10 cellular contexts compared by ENCODE assay signal in the genomic region with DNA sequence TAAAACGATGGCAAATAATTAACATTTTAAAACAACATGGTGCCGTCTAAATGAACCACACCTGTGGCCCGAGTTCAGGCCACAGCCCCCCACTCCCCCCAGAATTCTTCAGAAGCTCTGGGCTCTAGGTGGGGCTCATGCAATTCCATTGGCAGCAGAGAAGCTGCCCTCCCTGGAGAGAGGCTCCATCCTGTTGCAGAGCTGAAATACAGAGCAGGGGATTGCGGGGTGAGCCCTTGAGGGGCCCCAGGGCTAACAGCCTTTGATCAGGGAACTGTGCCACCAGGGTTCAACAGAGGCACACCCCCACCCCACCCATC.
DNase-seq lines count a peak whose midpoint lies in the region; ATAC-seq and TF ChIP-seq lines count a peak whose summit lies in the region.
"Had no signal": no experiment of that assay in that cellular context is flagged by ENCODE, and none has a peak within 500 bp of the region (broad histone marks: within the 10 kb centered on the region; RNA-seq: fewer than 3 reads in every experiment).

No MANE protein-coding gene starts in this region.

- peaks cover 28% of the 10 kb centered on the region for H3K4me1 ChIP-seq in OCI-LY7 (ENCODE audit: insufficient read depth, low read length, poor library complexity, severe bottlenecking)
- H3K4me1 ChIP-seq in endodermal cell (ENCODE audit: control insufficient read depth, insufficient read depth, low read length) = peaks cover 4% of the 10 kb centered on the region
- peaks cover 18% of the 10 kb centered on the region for H3K4me1 ChIP-seq in parathyroid adenoma

- 83 to 87% methylated on average over 3 to 4 of the region's 4 CpGs for WGBS in endodermal cell (ENCODE audit: insufficient coverage in 1 of 2, insufficient read length in 1 of 2), 2 experiments

- H3K4me3 ChIP-seq in OCI-LY7 (ENCODE audit: low read depth, low read length, poor library complexity, severe bottlenecking) = no peak overlapping the region
- H3K4me3 ChIP-seq in endodermal cell (ENCODE audit: low read length) = no peak overlapping the region
- H3K4me3 ChIP-seq in parathyroid adenoma (ENCODE audit: low read depth, low read length) = no peak overlapping the region

- no peaks in the 10 kb centered on the region for H3K9me2 ChIP-seq in OCI-LY7 (ENCODE audit: insufficient read depth, low read length)

- H3K27ac ChIP-seq in OCI-LY7 (ENCODE audit: low read depth, low read length, poor library complexity, severe bottlenecking) = no peak overlapping the region
- H3K27ac ChIP-seq in endodermal cell (ENCODE audit: low read depth, low read length) = no peak overlapping the region
- peak overlapping the region; percentile 84 for H3K27ac ChIP-seq in parathyroid adenoma

- CTCF ChIA-PET in OCI-LY7 (lab: Charles Lee; ENCODE audit: unreplicated experiment) = no interaction called here

- peak overlapping the region; percentile 62 for H3K4me3 Mint-ChIP-seq in endodermal cell

- H3K36me3 ChIP-seq in OCI-LY7 (ENCODE audit: insufficient read depth, low read length) (peaks cover 9% of the 10 kb centered on the region; the same call in 1 of the 2 replicates), endodermal cell (ENCODE audit: control insufficient read depth, insufficient read depth, low read length) (no peaks in the 10 kb centered on the region), parathyroid adenoma (ENCODE audit: control insufficient read depth, insufficient read depth, low read length) (no peaks in the 10 kb centered on the region)

- peaks cover 2% of the 10 kb centered on the region for H3K36me3 Mint-ChIP-seq in endodermal cell (ENCODE audit: low read depth)

- no TSS peak for BruUV-seq in OCI-LY7 (replicated peaks; lab: Mats Ljungman, UMichigan)

- H3K9me3 ChIP-seq in OCI-LY7 (ENCODE audit: low read length) (no peaks in the 10 kb centered on the region), endodermal cell (ENCODE audit: control insufficient read depth, low read length) (no peaks in the 10 kb centered on the region), parathyroid adenoma (ENCODE audit: control insufficient read depth, low read length) (no peaks in the 10 kb centered on the region)

- H3K9me3 Mint-ChIP-seq in endodermal cell = no peaks in the 10 kb centered on the region
- H3K9me3 Mint-ChIP-seq: H9 had no signal

- H3K9ac ChIP-seq in endodermal cell (ENCODE audit: extremely low read depth, low read length, poor library complexity, severe bottlenecking) (no peak overlapping the region), parathyroid adenoma (no peak overlapping the region)

- TF ChIP-seq CTCF in OCI-LY7 (conservative IDR thresholded peaks at IDR 0.05; ENCODE audit: low read length) (no peak), endodermal cell (conservative IDR thresholded peaks at IDR 0.05) (no peak), parathyroid adenoma (IDR thresholded peaks at IDR 0.05) (no peak)

- intact Hi-C loops in OCI-LY7 (cut with micrococcal nuclease; ENCODE audit: unreplicated experiment) = no loop called here

- no peak overlapping the region for H3K27ac Mint-ChIP-seq in endodermal cell

- H3K27me3 ChIP-seq in endodermal cell (ENCODE audit: control insufficient read depth, insufficient read depth, low read length, poor library complexity, severe bottlenecking) (no peaks in the 10 kb centered on the region), parathyroid adenoma (ENCODE audit: control insufficient read depth, insufficient read depth, low read length) (no peaks in the 10 kb centered on the region)

- H3K4me1 Mint-ChIP-seq in endodermal cell = peaks cover 21% of the 10 kb centered on the region

- H2AFZ ChIP-seq in OCI-LY7 (ENCODE audit: low read length) (no peak overlapping the region), parathyroid adenoma (peak overlapping the region; percentile 98)

- in situ Hi-C loops in Caki2 (cut with HindIII; ENCODE audit: low pct_unique_long_range_greater_than_20kb, low sequenced_read_pairs) = no loop called here

- ATAC-seq in GM19328 (IDR thresholded peaks at IDR 0.05; ENCODE audit: unreplicated experiment) = no peak
- ATAC-seq in activated CD4-positive, CD25-positive, alpha-beta regulatory T cell treated with anti-CD3 and anti-CD28 coated beads, Interleukin-2, amount 50 U/mL, for 24 hours = no peak

- no peaks in the 10 kb centered on the region for H4K20me1 ChIP-seq in OCI-LY7 (ENCODE audit: insufficient read depth, low read length)

- H3K79me2 ChIP-seq in OCI-LY7 (ENCODE audit: insufficient read depth, low read depth, low read length) (no peaks in the 10 kb centered on the region), parathyroid adenoma (no peaks in the 10 kb centered on the region)

- peaks cover 9% of the 10 kb centered on the region for H3K27me3 Mint-ChIP-seq in endodermal cell (ENCODE audit: insufficient read depth)

- H3K4me2 ChIP-seq in OCI-LY7 (ENCODE audit: low read length) (peak overlapping the region; percentile 59; the same call in 1 of the 2 replicates), parathyroid adenoma (ENCODE audit: low read length) (peak overlapping the region; percentile 3)

- peak; percentile 85 for DNase-seq in Caki2 (ENCODE audit: low read depth)
- DNase-seq in OCI-LY7 (ENCODE audit: low spot score) = no peak
- DNase-seq in endodermal cell = no peak
- DNase-seq in NCI-H748 treated with DMSO at 0.1 percent for 48 hours (lab: John Stamatoyannopoulos, UW) = no peak
- DNase-seq in AG08396 (ENCODE audit: low spot score) = no peak
- DNase-seq: NCI-H1092 treated with DMSO at 0.1 percent for 48 hours had no signal

- POLR2A ChIA-PET in OCI-LY7 (lab: Charles Lee) = no interaction called here
